ENCODE assay signal across 9 cellular contexts in the genomic region with DNA sequence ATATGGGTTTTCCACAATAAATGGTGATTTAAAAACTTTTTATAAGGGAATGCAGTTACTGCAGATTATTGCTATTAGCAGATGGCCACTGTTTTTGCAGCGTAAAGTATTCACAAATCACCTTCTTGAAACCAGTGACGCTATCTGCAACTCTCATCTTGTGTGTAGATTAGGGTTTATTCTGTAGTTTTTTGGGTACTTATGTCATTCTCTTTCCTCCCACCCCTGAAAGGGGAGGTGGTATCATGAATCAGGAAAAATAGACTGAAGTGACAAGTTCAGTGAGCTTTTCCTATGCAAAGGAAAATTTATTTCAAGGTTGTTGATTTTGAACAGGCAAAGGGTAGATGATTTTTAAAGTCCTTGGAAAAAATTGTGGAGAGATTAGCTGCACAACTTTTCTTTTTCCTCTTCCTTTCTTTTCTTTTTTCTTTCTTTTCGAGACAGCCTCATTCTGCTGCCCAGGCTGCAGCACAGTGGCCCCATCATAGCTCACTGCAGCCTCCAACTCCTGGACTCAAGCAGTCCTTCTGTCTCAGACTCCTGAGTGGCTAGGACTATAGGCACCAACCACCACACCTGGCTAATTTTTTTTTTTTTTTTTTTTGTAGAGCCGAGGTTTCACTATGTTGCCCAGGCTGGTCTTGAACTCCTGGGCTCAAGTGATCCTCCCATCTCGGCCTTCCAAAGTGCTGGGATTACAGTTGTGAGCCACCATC. TPM values are rescaled to one million over a fixed set of nuclear protein-coding genes. Genes with fewer than 3 reads are reported as not detected.
DNase-seq lines count a peak whose midpoint lies in the region; ATAC-seq and TF ChIP-seq lines count a peak whose summit lies in the region.
"Had no signal": no experiment of that assay in that cellular context is flagged by ENCODE, and none has a peak within 500 bp of the region (broad histone marks: within the 10 kb centered on the region; RNA-seq: fewer than 3 reads in every experiment).

No MANE protein-coding gene starts in this region.

- intact Hi-C loops in activated CD4-positive, alpha-beta T cell treated with anti-CD3 and anti-CD28 coated beads for 36 hours (cut with DNase I, micrococcal nuclease), result loop anchor here (2.0 to 10.0 kb wide), 6 partner anchors 57 to 773 kb away; partner anchors contain the start of genes CCT2 (in 1 of the 2) and CNOT2 (in 1 of the 2)
- intact Hi-C loops in activated CD8-positive, alpha-beta T cell treated with anti-CD3 and anti-CD28 coated beads for 36 hours (cut with micrococcal nuclease), result no loop called here

- peak overlapping the region; percentile 92 for H3K4me3 ChIP-seq in iPS-15b (ENCODE audit: low read depth, low read length)

- H3K36me3 ChIP-seq in iPS-15b (ENCODE audit: control insufficient read depth, insufficient read depth, low read length), result no peaks in the 10 kb centered on the region

- no peak for TF ChIP-seq CTCF in activated CD8-positive, alpha-beta T cell treated with anti-CD3 and anti-CD28 coated beads for 36 hours (IDR thresholded peaks at IDR 0.05)

- H3K4me1 ChIP-seq in iPS-15b (ENCODE audit: control insufficient read depth, insufficient read depth, low read length), result peaks cover 33% of the 10 kb centered on the region

- peaks cover 7% of the 10 kb centered on the region for H3K36me3 Mint-ChIP-seq in activated CD4-positive, alpha-beta T cell treated with anti-CD3 and anti-CD28 coated beads for 36 hours (ENCODE audit: low read depth)
- no peaks in the 10 kb centered on the region for H3K36me3 Mint-ChIP-seq in activated CD8-positive, alpha-beta T cell treated with anti-CD3 and anti-CD28 coated beads for 36 hours (ENCODE audit: low read depth)

- in situ Hi-C loops in ACHN (cut with HindIII; ENCODE audit: low pct_ligation_motif_present, low pct_unique_long_range_greater_than_20kb, low sequenced_read_pairs), result no loop called here

- peaks cover 61% of the 10 kb centered on the region for H3K4me1 Mint-ChIP-seq in activated CD4-positive, alpha-beta T cell treated with anti-CD3 and anti-CD28 coated beads for 36 hours
- peaks cover 46% of the 10 kb centered on the region for H3K4me1 Mint-ChIP-seq in activated CD8-positive, alpha-beta T cell treated with anti-CD3 and anti-CD28 coated beads for 36 hours (ENCODE audit: low read depth)
- peaks cover 57% of the 10 kb centered on the region for H3K4me1 Mint-ChIP-seq in stimulated activated naive CD8-positive, alpha-beta T cell treated with anti-CD3 and anti-CD28 coated beads, Interleukin-15, amount 100 ng/mL, for 72 hours

- H3K9me3 ChIP-seq in iPS-15b (ENCODE audit: control insufficient read depth, insufficient read depth, low read length), result no peaks in the 10 kb centered on the region

- DNase-seq in activated CD4-positive, alpha-beta T cell treated with anti-CD3 and anti-CD28 coated beads for 36 hours, result no peak
- no peak for DNase-seq in activated CD4-positive, alpha-beta T cell treated with anti-CD3 and anti-CD28 coated beads, Interleukin-2, amount 50 U/mL, for 1 hour
- DNase-seq in activated CD8-positive, alpha-beta T cell treated with anti-CD3 and anti-CD28 coated beads for 36 hours, result no peak
- DNase-seq in stimulated activated naive CD8-positive, alpha-beta T cell treated with anti-CD3 and anti-CD28 coated beads, Interleukin-15, amount 100 ng/mL, for 72 hours, result no peak
- no peak for DNase-seq in cerebellum (ENCODE audit: low spot score)
- DNase-seq in ACHN, result no peak
- DNase-seq in NCI-H2029 treated with DMSO at 0.1 percent for 48 hours (lab: John Stamatoyannopoulos, UW), result no peak
- DNase-seq: AML-193 had no signal

- H3K27ac Mint-ChIP-seq in activated CD4-positive, alpha-beta T cell treated with anti-CD3 and anti-CD28 coated beads for 36 hours, result peak overlapping the region; percentile 88
- no peak overlapping the region for H3K27ac Mint-ChIP-seq in activated CD8-positive, alpha-beta T cell treated with anti-CD3 and anti-CD28 coated beads for 36 hours
- peak overlapping the region in 1 of 2 donors; percentile 12 for H3K27ac Mint-ChIP-seq in stimulated activated naive CD8-positive, alpha-beta T cell treated with anti-CD3 and anti-CD28 coated beads, Interleukin-15, amount 100 ng/mL, for 72 hours

- H3K4me3 Mint-ChIP-seq in activated CD4-positive, alpha-beta T cell treated with anti-CD3 and anti-CD28 coated beads for 36 hours, result peak overlapping the region; percentile 92
- H3K4me3 Mint-ChIP-seq in activated CD8-positive, alpha-beta T cell treated with anti-CD3 and anti-CD28 coated beads for 36 hours, result peak overlapping the region; percentile 96
- peak overlapping the region; percentile 98 for H3K4me3 Mint-ChIP-seq in stimulated activated naive CD8-positive, alpha-beta T cell treated with anti-CD3 and anti-CD28 coated beads, Interleukin-15, amount 100 ng/mL, for 72 hours

- no peaks in the 10 kb centered on the region for H3K27me3 Mint-ChIP-seq in activated CD4-positive, alpha-beta T cell treated with anti-CD3 and anti-CD28 coated beads for 36 hours
- no peaks in the 10 kb centered on the region for H3K27me3 Mint-ChIP-seq in activated CD8-positive, alpha-beta T cell treated with anti-CD3 and anti-CD28 coated beads for 36 hours
- no peaks in the 10 kb centered on the region for H3K27me3 Mint-ChIP-seq in stimulated activated naive CD8-positive, alpha-beta T cell treated with anti-CD3 and anti-CD28 coated beads, Interleukin-15, amount 100 ng/mL, for 72 hours

- POLR2A ChIA-PET in activated CD4-positive, alpha-beta T cell treated with anti-CD3 and anti-CD28 coated beads for 36 hours (lab: Charles Lee), result interaction anchor here (0.5 kb wide), 1 partner anchor 661 kb away, joined by 7 read pairs; no protein-coding TSS in a partner anchor
- POLR2A ChIA-PET in activated CD8-positive, alpha-beta T cell treated with anti-CD3 and anti-CD28 coated beads for 36 hours (lab: Charles Lee), result no interaction called here

- CTCF ChIA-PET in activated CD4-positive, alpha-beta T cell treated with anti-CD3 and anti-CD28 coated beads for 36 hours (lab: Charles Lee), result interaction anchor here (0.7 kb wide), 1 partner anchor 15 kb away, joined by 3 read pairs; no protein-coding TSS in a partner anchor
- CTCF ChIA-PET in activated CD8-positive, alpha-beta T cell treated with anti-CD3 and anti-CD28 coated beads for 36 hours (lab: Charles Lee), result interaction anchor here (0.9 to 1.0 kb wide), 2 partner anchors 10 to 99 kb away, joined by 3 to 4 read pairs; no protein-coding TSS in a partner anchor

- ATAC-seq in activated CD4-positive, alpha-beta T cell treated with anti-CD3 and anti-CD28 coated beads for 36 hours, result no peak
- ATAC-seq in activated CD8-positive, alpha-beta T cell treated with anti-CD3 and anti-CD28 coated beads for 36 hours, result no peak
- no peak for ATAC-seq in stimulated activated naive CD8-positive, alpha-beta T cell treated with anti-CD3 and anti-CD28 coated beads, Interleukin-15, amount 100 ng/mL, for 72 hours

- H3K9me3 Mint-ChIP-seq in activated CD4-positive, alpha-beta T cell treated with anti-CD3 and anti-CD28 coated beads for 36 hours (ENCODE audit: low read depth), result no peaks in the 10 kb centered on the region
- no peaks in the 10 kb centered on the region for H3K9me3 Mint-ChIP-seq in activated CD8-positive, alpha-beta T cell treated with anti-CD3 and anti-CD28 coated beads for 36 hours
- no peaks in the 10 kb centered on the region for H3K9me3 Mint-ChIP-seq in stimulated activated naive CD8-positive, alpha-beta T cell treated with anti-CD3 and anti-CD28 coated beads, Interleukin-15, amount 100 ng/mL, for 72 hours

- H3K9ac ChIP-seq in iPS-15b (ENCODE audit: low read depth, low read length), result no peak overlapping the region

- H3K27me3 ChIP-seq in iPS-15b (ENCODE audit: control insufficient read depth, insufficient read depth, low read length), result no peaks in the 10 kb centered on the region

RNA-seq across cellular contexts. Expression of gene FRS2, which starts 1.6 kb away (rescaled TPM):
- total RNA-seq in activated CD4-positive, alpha-beta T cell treated with anti-CD3 and anti-CD28 coated beads for 36 hours, result 10 to 100 TPM in 1 of 2 experiments, 1 to 10 TPM in 1; 9.5 to 10.4 TPM
- total RNA-seq in activated CD8-positive, alpha-beta T cell treated with anti-CD3 and anti-CD28 coated beads for 36 hours, result 10 to 100 TPM in 1 of 2 experiments, 1 to 10 TPM in 1; 8.3 to 10.5 TPM
- 78.7 TPM for total RNA-seq in cerebellum
